Comparison of ENCODE assay signal across 1 cellular context in the genomic region with DNA sequence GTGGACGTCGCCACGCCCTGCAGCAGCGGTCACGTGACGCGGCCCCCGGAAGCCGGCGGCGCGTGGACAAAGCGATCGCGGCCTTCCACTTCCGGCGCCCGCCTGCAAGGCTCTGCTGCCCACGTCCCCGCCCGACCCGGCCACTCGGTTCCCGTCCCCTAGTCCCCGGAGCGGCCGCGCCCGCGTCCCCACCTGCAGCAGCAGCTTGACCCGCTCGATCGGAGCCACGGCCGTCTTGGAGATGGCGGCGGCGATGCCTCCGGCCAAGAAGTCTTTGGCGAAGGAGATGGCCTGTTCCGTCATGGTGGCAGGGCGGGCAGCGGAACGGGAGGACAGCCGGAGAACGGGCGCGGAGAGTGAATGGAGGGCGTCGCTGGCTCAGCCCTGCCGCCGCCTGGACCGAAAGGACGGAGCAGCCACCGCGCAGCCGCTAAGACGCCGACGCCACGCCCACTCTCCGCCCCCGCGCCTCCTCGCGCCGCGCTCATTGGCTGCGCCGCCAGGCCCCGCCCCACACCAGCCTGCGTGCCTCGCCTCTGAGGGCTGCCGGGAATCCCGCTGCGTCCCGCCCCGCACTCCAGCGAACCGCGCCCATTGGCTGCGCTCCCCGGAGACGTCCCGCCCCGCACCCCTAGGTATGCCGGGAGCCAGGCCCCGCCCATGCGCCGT.
TF ChIP-seq lines count a peak whose summit lies in the region.

A gene (minus strand): TSS at position 407 of the 669 bp plus-strand sequence. CDS start 104 bp downstream, at position 303.

TF ChIP-seq in K562, 482 proteins besides CTCF, POLR2A, EP300 and RAD21 (continued from another document and continues in another):
- TF ChIP-seq ZNF347 (CRISPR knock-in tag; IDR thresholded peaks at IDR 0.05; ENCODE audit: low read depth) (no peak), SP1 (CRISPR knock-in tag; IDR thresholded peaks at IDR 0.05) (no peak; the same call in none of the 2 replicates), BRD9 (IDR thresholded peaks at IDR 0.05; ENCODE audit: low read depth, partially characterized antibody) (no peak), ZNF165 (CRISPR knock-in tag; IDR thresholded peaks at IDR 0.05; ENCODE audit: borderline replicate concordance) (0 out of 2 replicates have a peak, but pooled peaks have one; percentile 32), SIN3B (IDR thresholded peaks at IDR 0.05; ENCODE audit: low read depth) (peak; percentile 80; the same call in 1 of the 2 replicates), SRF (CRISPR knock-in tag; IDR thresholded peaks at IDR 0.05) (peak in 1 of 2 experiments; percentile 15; a peak in 1 of 4 replicates), ZNF699 (CRISPR knock-in tag; IDR thresholded peaks at IDR 0.05; ENCODE audit: insufficient replicate concordance) (no peak), RFX7 (CRISPR knock-in tag; IDR thresholded peaks at IDR 0.05) (no peak), ZSCAN29 (IDR thresholded peaks at IDR 0.05) (no peak), L3MBTL2 (IDR thresholded peaks at IDR 0.05) (no peak), TOE1 (IDR thresholded peaks at IDR 0.05; ENCODE audit: borderline replicate concordance) (peak; percentile 99), TOE1 (CRISPR knock-in tag; IDR thresholded peaks at IDR 0.05; ENCODE audit: borderline replicate concordance, low read depth) (no peak), HNRNPL (IDR thresholded peaks at IDR 0.05; ENCODE audit: low read depth, low read length) (peak; percentile 67; the same call in 1 of the 2 replicates), ZNF217 (CRISPR knock-in tag; IDR thresholded peaks at IDR 0.05) (no peak), CHD1 (IDR thresholded peaks at IDR 0.05; ENCODE audit: low read length) (peak; percentile 86), ZBTB7A (IDR thresholded peaks at IDR 0.05; ENCODE audit: borderline replicate concordance, control insufficient read depth, low read depth, low read length) (no peak), ZFP1 (CRISPR knock-in tag; IDR thresholded peaks at IDR 0.05) (no peak), ZKSCAN3 (CRISPR knock-in tag; IDR thresholded peaks at IDR 0.05) (no peak), KAT8 (IDR thresholded peaks at IDR 0.05; ENCODE audit: low read depth) (no peak), FIP1L1 (IDR thresholded peaks at IDR 0.05; ENCODE audit: low read depth, low read length, poor library complexity, severe bottlenecking) (peak; percentile 94)
- TF ChIP-seq, protein P1, sequence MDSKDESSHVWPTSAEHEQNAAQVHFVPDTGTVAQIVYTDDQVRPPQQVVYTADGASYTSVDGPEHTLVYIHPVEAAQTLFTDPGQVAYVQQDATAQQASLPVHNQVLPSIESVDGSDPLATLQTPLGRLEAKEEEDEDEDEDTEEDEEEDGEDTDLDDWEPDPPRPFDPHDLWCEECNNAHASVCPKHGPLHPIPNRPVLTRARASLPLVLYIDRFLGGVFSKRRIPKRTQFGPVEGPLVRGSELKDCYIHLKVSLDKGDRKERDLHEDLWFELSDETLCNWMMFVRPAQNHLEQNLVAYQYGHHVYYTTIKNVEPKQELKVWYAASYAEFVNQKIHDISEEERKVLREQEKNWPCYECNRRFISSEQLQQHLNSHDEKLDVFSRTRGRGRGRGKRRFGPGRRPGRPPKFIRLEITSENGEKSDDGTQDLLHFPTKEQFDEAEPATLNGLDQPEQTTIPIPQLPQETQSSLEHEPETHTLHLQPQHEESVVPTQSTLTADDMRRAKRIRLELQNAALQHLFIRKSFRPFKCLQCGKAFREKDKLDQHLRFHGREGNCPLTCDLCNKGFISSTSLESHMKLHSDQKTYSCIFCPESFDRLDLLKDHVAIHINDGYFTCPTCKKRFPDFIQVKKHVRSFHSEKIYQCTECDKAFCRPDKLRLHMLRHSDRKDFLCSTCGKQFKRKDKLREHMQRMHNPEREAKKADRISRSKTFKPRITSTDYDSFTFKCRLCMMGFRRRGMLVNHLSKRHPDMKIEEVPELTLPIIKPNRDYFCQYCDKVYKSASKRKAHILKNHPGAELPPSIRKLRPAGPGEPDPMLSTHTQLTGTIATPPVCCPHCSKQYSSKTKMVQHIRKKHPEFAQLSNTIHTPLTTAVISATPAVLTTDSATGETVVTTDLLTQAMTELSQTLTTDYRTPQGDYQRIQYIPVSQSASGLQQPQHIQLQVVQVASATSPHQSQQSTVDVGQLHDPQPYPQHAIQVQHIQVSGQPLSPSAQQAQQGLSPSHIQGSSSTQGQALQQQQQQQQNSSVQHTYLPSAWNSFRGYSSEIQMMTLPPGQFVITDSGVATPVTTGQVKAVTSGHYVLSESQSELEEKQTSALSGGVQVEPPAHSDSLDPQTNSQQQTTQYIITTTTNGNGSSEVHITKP (IDR thresholded peaks at IDR 0.05; ENCODE audit: partially characterized antibody), result no peak
- TF ChIP-seq, protein P2, sequence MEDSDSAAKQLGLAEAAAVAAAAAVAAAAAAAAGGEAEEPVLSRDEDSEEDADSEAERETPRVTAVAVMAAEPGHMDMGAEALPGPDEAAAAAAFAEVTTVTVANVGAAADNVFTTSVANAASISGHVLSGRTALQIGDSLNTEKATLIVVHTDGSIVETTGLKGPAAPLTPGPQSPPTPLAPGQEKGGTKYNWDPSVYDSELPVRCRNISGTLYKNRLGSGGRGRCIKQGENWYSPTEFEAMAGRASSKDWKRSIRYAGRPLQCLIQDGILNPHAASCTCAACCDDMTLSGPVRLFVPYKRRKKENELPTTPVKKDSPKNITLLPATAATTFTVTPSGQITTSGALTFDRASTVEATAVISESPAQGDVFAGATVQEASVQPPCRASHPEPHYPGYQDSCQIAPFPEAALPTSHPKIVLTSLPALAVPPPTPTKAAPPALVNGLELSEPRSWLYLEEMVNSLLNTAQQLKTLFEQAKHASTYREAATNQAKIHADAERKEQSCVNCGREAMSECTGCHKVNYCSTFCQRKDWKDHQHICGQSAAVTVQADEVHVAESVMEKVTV (CRISPR knock-in tag; IDR thresholded peaks at IDR 0.05), result no peak
- TF ChIP-seq, protein P3, sequence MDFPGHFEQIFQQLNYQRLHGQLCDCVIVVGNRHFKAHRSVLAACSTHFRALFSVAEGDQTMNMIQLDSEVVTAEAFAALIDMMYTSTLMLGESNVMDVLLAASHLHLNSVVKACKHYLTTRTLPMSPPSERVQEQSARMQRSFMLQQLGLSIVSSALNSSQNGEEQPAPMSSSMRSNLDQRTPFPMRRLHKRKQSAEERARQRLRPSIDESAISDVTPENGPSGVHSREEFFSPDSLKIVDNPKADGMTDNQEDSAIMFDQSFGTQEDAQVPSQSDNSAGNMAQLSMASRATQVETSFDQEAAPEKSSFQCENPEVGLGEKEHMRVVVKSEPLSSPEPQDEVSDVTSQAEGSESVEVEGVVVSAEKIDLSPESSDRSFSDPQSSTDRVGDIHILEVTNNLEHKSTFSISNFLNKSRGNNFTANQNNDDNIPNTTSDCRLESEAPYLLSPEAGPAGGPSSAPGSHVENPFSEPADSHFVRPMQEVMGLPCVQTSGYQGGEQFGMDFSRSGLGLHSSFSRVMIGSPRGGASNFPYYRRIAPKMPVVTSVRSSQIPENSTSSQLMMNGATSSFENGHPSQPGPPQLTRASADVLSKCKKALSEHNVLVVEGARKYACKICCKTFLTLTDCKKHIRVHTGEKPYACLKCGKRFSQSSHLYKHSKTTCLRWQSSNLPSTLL (IDR thresholded peaks at IDR 0.05), result no peak
- TF ChIP-seq, protein P4, sequence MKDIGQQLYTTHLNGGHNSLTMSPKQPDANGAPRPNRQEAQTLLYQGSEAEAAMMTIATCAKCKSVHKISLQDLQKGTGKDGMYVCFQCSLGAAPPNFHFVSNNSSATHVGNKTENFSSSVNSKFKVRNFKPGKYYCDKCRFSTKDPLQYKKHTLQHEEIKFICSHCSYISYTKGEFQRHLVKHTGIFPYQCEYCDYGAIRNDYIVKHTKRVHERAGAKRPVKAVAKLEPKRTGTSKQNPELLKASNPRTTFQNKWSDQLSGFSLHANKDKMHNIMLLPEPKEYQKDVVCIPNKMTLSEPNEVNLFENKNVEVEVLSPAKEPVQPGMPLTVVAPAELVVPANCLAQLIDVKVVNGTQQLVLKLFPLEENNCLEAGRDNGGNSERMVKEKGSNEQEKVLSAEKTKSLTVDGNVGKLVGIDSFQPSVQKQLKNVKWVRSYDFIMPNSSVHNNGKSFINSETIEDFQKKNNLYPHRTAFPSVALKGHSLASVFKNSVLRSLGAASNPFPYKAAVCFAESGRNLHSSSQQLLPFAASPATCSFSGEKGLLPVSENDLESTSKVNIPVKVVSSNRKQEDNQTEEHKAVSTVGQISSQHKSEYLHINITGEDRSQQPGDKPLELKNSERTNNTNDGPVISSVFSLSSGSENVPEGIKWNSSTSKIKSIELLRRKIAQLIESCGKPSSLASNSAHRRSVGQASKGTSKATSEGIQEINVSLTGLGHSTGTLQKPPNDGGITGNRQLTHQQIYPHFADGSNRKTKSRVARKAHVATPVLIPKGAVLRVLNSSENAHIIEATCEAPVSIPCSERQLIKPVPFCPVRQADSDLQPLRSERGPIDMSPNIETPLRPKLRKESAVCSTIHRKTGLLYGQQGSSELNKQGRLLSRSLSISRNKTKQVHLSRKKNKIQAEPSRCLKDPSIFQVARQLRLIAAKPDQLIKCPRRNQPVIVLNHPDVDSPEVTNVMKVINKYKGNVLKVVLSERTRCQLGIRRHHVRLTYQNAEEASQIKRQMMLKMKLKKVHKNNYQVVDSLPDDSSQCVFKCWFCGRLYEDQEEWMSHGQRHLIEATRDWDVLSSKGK (CRISPR knock-in tag; IDR thresholded peaks at IDR 0.05), result no peak
- TF ChIP-seq, protein P5, sequence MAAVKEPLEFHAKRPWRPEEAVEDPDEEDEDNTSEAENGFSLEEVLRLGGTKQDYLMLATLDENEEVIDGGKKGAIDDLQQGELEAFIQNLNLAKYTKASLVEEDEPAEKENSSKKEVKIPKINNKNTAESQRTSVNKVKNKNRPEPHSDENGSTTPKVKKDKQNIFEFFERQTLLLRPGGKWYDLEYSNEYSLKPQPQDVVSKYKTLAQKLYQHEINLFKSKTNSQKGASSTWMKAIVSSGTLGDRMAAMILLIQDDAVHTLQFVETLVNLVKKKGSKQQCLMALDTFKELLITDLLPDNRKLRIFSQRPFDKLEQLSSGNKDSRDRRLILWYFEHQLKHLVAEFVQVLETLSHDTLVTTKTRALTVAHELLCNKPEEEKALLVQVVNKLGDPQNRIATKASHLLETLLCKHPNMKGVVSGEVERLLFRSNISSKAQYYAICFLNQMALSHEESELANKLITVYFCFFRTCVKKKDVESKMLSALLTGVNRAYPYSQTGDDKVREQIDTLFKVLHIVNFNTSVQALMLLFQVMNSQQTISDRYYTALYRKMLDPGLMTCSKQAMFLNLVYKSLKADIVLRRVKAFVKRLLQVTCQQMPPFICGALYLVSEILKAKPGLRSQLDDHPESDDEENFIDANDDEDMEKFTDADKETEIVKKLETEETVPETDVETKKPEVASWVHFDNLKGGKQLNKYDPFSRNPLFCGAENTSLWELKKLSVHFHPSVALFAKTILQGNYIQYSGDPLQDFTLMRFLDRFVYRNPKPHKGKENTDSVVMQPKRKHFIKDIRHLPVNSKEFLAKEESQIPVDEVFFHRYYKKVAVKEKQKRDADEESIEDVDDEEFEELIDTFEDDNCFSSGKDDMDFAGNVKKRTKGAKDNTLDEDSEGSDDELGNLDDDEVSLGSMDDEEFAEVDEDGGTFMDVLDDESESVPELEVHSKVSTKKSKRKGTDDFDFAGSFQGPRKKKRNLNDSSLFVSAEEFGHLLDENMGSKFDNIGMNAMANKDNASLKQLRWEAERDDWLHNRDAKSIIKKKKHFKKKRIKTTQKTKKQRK (IDR thresholded peaks at IDR 0.05; ENCODE audit: borderline replicate concordance, low read depth, low read length), result no peak
- TF ChIP-seq, protein P6, sequence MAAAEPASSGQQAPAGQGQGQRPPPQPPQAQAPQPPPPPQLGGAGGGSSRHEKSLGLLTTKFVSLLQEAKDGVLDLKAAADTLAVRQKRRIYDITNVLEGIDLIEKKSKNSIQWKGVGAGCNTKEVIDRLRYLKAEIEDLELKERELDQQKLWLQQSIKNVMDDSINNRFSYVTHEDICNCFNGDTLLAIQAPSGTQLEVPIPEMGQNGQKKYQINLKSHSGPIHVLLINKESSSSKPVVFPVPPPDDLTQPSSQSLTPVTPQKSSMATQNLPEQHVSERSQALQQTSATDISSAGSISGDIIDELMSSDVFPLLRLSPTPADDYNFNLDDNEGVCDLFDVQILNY (CRISPR knock-in tag; IDR thresholded peaks at IDR 0.05), result no peak
- TF ChIP-seq, protein P7, sequence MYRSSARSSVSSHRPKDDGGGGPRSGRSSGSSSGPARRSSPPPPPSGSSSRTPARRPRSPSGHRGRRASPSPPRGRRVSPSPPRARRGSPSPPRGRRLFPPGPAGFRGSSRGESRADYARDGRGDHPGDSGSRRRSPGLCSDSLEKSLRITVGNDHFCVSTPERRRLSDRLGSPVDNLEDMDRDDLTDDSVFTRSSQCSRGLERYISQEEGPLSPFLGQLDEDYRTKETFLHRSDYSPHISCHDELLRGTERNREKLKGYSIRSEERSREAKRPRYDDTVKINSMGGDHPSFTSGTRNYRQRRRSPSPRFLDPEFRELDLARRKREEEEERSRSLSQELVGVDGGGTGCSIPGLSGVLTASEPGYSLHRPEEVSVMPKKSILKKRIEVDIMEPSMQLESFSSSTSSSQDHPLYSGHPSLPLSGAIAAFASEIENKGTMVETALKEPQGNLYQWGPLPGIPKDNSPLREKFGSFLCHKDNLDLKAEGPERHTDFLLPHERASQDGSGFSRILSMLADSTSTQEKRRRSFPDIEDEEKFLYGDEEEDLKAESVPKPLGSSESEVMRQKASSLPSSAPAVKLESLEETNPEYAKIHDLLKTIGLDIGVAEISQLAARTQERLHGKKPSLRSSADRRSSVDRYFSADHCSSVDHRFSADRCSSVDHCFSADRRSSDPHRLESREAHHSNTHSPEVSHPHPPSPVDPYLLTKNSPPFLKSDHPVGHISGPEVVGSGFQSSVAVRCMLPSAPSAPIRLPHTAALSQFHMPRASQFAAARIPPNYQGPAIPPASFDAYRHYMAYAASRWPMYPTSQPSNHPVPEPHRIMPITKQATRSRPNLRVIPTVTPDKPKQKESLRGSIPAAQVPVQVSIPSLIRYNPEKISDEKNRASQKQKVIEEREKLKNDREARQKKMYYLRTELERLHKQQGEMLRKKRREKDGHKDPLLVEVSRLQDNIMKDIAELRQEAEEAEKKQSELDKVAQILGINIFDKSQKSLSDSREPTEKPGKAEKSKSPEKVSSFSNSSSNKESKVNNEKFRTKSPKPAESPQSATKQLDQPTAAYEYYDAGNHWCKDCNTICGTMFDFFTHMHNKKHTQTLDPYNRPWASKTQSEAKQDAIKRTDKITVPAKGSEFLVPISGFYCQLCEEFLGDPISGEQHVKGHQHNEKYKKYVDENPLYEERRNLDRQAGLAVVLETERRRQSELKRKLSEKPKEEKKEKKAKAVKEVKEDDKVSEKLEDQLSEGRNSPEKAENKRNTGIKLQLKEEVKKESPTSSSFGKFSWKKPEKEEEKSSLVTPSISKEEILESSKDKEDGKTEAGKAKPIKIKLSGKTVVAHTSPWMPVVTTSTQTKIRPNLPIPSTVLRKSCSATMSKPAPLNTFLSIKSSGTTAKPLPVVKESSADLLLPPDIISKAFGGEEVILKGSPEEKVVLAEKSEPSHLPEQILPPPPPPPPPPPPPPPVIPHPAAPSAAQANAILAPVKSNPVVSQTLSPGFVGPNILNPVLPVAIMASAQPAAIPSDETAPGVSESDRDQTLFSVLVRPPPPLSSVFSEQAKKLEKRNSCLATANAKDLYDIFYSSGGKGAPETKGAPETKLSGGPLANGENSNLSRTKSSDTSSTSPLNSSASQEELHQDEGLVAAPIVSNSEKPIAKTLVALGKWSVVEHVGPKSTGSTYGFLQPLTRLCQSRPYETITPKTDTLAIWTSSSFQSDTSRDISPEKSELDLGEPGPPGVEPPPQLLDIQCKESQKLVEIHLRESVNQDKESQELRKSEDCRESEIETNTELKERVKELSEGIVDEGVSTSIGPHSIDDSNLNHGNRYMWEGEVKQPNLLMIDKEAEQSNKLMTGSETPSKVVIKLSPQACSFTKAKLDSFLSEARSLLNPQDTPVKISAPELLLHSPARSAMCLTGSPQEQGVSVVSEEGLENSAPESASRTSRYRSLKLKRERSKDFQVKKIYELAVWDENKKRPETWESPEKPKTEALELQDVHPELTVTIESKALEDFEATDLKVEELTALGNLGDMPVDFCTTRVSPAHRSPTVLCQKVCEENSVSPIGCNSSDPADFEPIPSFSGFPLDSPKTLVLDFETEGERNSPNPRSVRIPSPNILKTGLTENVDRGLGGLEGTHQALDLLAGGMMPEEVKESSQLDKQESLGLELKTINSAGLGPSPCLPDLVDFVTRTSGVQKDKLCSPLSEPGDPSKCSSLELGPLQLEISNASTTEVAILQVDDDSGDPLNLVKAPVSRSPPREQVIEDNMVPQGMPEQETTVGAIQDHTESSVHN (IDR thresholded peaks at IDR 0.05; ENCODE audit: borderline replicate concordance in 1 of 2, low read depth in 1 of 2), result no peak
